ENCODE assay signal across 11 cellular contexts in genomic region chr20:18223399-18223798, GRCh38.
"Had no signal": no experiment of that assay in that cellular context is flagged by ENCODE, and none has a peak within 500 bp of the region (broad histone marks: within the 10 kb centered on the region; RNA-seq: fewer than 3 reads in every experiment).

No MANE protein-coding gene starts in this region.

- DNase-seq: activated B cell treated with CpG ODN at 0.5 μM for 24 hours; activated CD4-positive, alpha-beta T cell treated with anti-CD3 and anti-CD28 coated beads, Interleukin-2, amount 10 ng/mL, durations not matched to agents 24 days and 14 days; activated naive CD4-positive, alpha-beta T cell treated with anti-CD3 and anti-CD28 coated beads, Interleukin-2, amount 10 ng/mL, durations not matched to agents 7 days and 5 days; caudate nucleus; cortex of kidney; glutamatergic neuron; stimulated activated CD4-positive, alpha-beta T cell treated with anti-CD3 and anti-CD28 coated beads, Interleukin-2, amount 100 ng/mL, for 48 hours; T-helper 17 cell had no signal

- ATAC-seq: esophagus mucosa, left lobe of liver, T-helper 17 cell had no signal

- FAIRE-seq: TTC549 had no signal
